In genomic region chr2:14817848-14818247, GRCh38 we compare ENCODE assay signal across 6 cellular contexts.
"Had no signal": no experiment of that assay in that cellular context is flagged by ENCODE, and none has a peak within 500 bp of the region (broad histone marks: within the 10 kb centered on the region; RNA-seq: fewer than 3 reads in every experiment).

No MANE protein-coding gene starts in this region.

- H3K4me3 ChIP-seq: GM23338 had no signal

- DNase-seq: H9, HCEC 1CT had no signal

- H3K27ac Mint-ChIP-seq: GM23338, H9, IgD-negative memory B cell had no signal

- H3K27ac ChIP-seq: HL-60 had no signal

- H2AFZ ChIP-seq: GM23338 had no signal

- H3K4me2 ChIP-seq: GM23338 had no signal

- ATAC-seq: GM23338, HepG2 had no signal

- H3K36me3 Mint-ChIP-seq: IgD-negative memory B cell had no signal
